Comparison of ENCODE assay signal across 1 cellular context in genomic region chr17:77354420-77354720, GRCh38.
TF ChIP-seq lines count a peak whose summit lies in the region.

No MANE protein-coding gene starts in this region.

TF ChIP-seq in SK-N-SH, 30 proteins besides CTCF, POLR2A, EP300 and RAD21 (continued from another document):
- no peak for TF ChIP-seq SMC3 (IDR thresholded peaks at IDR 0.05; ENCODE audit: low read depth, low read length)
- no peak for TF ChIP-seq GATA2 (CRISPR knock-in tag; IDR thresholded peaks at IDR 0.05)
- no peak for TF ChIP-seq REST (IDR thresholded peaks at IDR 0.05; ENCODE audit: low read depth, low read length)
- no peak for TF ChIP-seq POLR2AphosphoS5 (IDR thresholded peaks at IDR 0.05; ENCODE audit: low read depth, low read length)
- TF ChIP-seq ELF1 (IDR thresholded peaks at IDR 0.05), result no peak
- no peak for TF ChIP-seq PBX3 (IDR thresholded peaks at IDR 0.05)
- TF ChIP-seq USF2 (IDR thresholded peaks at IDR 0.05; ENCODE audit: borderline replicate concordance, low read depth, low read length), result no peak
- no peak for TF ChIP-seq CHD2 (IDR thresholded peaks at IDR 0.05; ENCODE audit: low read length, partially characterized antibody)
- TF ChIP-seq TAF1 (IDR thresholded peaks at IDR 0.05; ENCODE audit: borderline replicate concordance, low read depth, low read length), result no peak
- TF ChIP-seq NFIC (IDR thresholded peaks at IDR 0.05; ENCODE audit: borderline replicate concordance), result no peak
- no peak for TF ChIP-seq EZH2phosphoT487 (IDR thresholded peaks at IDR 0.05; ENCODE audit: borderline replicate concordance, low read depth)
- TF ChIP-seq USF1 (IDR thresholded peaks at IDR 0.05; ENCODE audit: borderline replicate concordance, low read depth), result no peak
